In genomic region chr5:167425161-167425560, GRCh38 we compare ENCODE assay signal across 8 cellular contexts.
"Had no signal": no experiment of that assay in that cellular context is flagged by ENCODE, and none has a peak within 500 bp of the region (broad histone marks: within the 10 kb centered on the region; RNA-seq: fewer than 3 reads in every experiment).

No MANE protein-coding gene starts in this region.

- H3K9ac ChIP-seq: KMS-11 had no signal

- H3K4me3 ChIP-seq: K562 had no signal

- FAIRE-seq: HepG2, HTR-8/SVneo, K562 had no signal

- H3K4me2 ChIP-seq: KMS-11 had no signal

- H3K27ac ChIP-seq: HL-60, KMS-11 had no signal

- DNase-seq: IMR-90, KBM-7, KG1 had no signal
